19 cellular contexts compared by ENCODE assay signal in genomic region chr10:107031981-107032699, GRCh38.
DNase-seq lines count a peak whose midpoint lies in the region; ATAC-seq, FAIRE-seq and TF ChIP-seq lines count a peak whose summit lies in the region.
"Had no signal": no experiment of that assay in that cellular context is flagged by ENCODE, and none has a peak within 500 bp of the region (broad histone marks: within the 10 kb centered on the region; RNA-seq: fewer than 3 reads in every experiment).

No MANE protein-coding gene starts in this region.

- H2AFZ ChIP-seq in K562 (ENCODE audit: low read depth, low read length), result peak overlapping the region; percentile 79
- H2AFZ ChIP-seq in neural progenitor cell (replicated peaks), result peak overlapping the region; percentile 0

- no peaks in the 10 kb centered on the region for H3K9me1 ChIP-seq in K562 (ENCODE audit: control insufficient read depth, insufficient read depth, low read length)

- in situ Hi-C loops in K562 (cut with MboI), result no loop called here

- peak in 1 of 2 experiments; percentile 18; a peak in 1 of 4 replicates for TF ChIP-seq RAD21 in K562 (CRISPR knock-in tag; conservative IDR thresholded peaks at IDR 0.05 in 1 of 2, IDR thresholded peaks at IDR 0.05 in 1 of 2)

- H3K36me3 ChIP-seq in K562 (ENCODE audit: control insufficient read depth, insufficient read depth, low read length), result peaks cover 3% of the 10 kb centered on the region; the same call in 1 of the 3 replicates
- no peaks in the 10 kb centered on the region for H3K36me3 ChIP-seq in neural progenitor cell
- H3K36me3 ChIP-seq in endodermal cell (ENCODE audit: control insufficient read depth, insufficient read depth, low read length), result peaks cover 2% of the 10 kb centered on the region
- no peaks in the 10 kb centered on the region for H3K36me3 ChIP-seq in spleen
- H3K36me3 ChIP-seq: BLaER1, HAP-1, uterus had no signal

- peak overlapping the region; percentile 47 for H3K4me3 ChIP-seq in K562
- no peak overlapping the region for H3K4me3 ChIP-seq in neural progenitor cell
- no peak overlapping the region for H3K4me3 ChIP-seq in endodermal cell (ENCODE audit: low read length)
- H3K4me3 ChIP-seq in spleen, result no peak overlapping the region
- H3K4me3 ChIP-seq: BLaER1, HAP-1, skin epidermis, uterus had no signal

- peaks cover 6% of the 10 kb centered on the region for H3F3A ChIP-seq in neural progenitor cell (ENCODE audit: low read depth)

- TF ChIP-seq POLR2A in K562 (conservative IDR thresholded peaks at IDR 0.05) (no peak), spleen (IDR thresholded peaks at IDR 0.05) (no peak)

- H3K27me3 Mint-ChIP-seq in neural progenitor cell (ENCODE audit: insufficient read depth, low read depth) (peaks cover 3% of the 10 kb centered on the region), endodermal cell (ENCODE audit: insufficient read depth) (peaks cover 1% of the 10 kb centered on the region)

- H3K27ac ChIP-seq in K562 (ENCODE audit: extremely low read depth, low read depth, low read length) (peak overlapping the region; percentile 83), neural progenitor cell (no peak overlapping the region), endodermal cell (ENCODE audit: low read depth, low read length) (no peak overlapping the region), spleen (no peak overlapping the region)
- H3K27ac ChIP-seq: BLaER1, epithelial cell of prostate, skin epidermis, uterus had no signal

- 0% methylated on average over 5 of the region's 5 CpGs for WGBS in K562 (ENCODE audit: insufficient coverage, low coverage, missing lambda C conversion rate)
- WGBS in endodermal cell (ENCODE audit: insufficient coverage in 1 of 2, insufficient read length in 1 of 2), 2 experiments, result 92 to 94% methylated on average over 4 to 5 of the region's 5 CpGs
- 34 to 50% (median 46%) methylated on average over 5 of the region's 5 CpGs for WGBS in spleen, 5 donors

- POLR2A ChIA-PET in K562 (lab: Yijun Ruan, JAX), result interaction anchor here (0.6 to 2.8 kb wide), 9 partner anchors 9 to 659 kb away, joined by 3 to 9 read pairs (median 4); no protein-coding TSS in a partner anchor

- intact Hi-C loops in K562 (cut with micrococcal nuclease) (no loop called here), spleen (cut with DNase I; ENCODE audit: low total_unique reads) (no loop called here)

- peak; percentile 79 for TF ChIP-seq EP300 in K562 (IDR thresholded peaks at IDR 0.05; ENCODE audit: low read length)

- ATAC-seq in K562 (peak; percentile 74), HG02840 (IDR thresholded peaks at IDR 0.05; ENCODE audit: low FRiP score, unreplicated experiment) (no peak)
- ATAC-seq: stimulated activated naive B cell treated with anti-CD40 and anti-IgM and Interleukin-4, amounts not matched to agents 10 μg/mL and 1 μg/mL and 100 μg/mL, for 72 hours had no signal

- H3K4me1 Mint-ChIP-seq in neural progenitor cell (peaks cover 25% of the 10 kb centered on the region), endodermal cell (peaks cover 21% of the 10 kb centered on the region)
- H3K4me1 Mint-ChIP-seq: stimulated activated naive B cell treated with anti-CD40 and anti-IgM and Interleukin-4, amounts not matched to agents 10 μg/mL and 1 μg/mL and 100 μg/mL, for 72 hours had no signal

- H3K4me2 ChIP-seq in K562 (ENCODE audit: insufficient read depth, low read length) (peak overlapping the region; percentile 82), neural progenitor cell (no peak overlapping the region)
- H3K4me2 ChIP-seq: BLaER1 had no signal

- no peaks in the 10 kb centered on the region for H3K36me3 Mint-ChIP-seq in neural progenitor cell
- H3K36me3 Mint-ChIP-seq in endodermal cell (ENCODE audit: low read depth), result no peaks in the 10 kb centered on the region
- H3K36me3 Mint-ChIP-seq: stimulated activated naive B cell treated with anti-CD40 and anti-IgM and Interleukin-4, amounts not matched to agents 10 μg/mL and 1 μg/mL and 100 μg/mL, for 72 hours had no signal

- no peaks in the 10 kb centered on the region for H3K9me3 ChIP-seq in K562 (replicated peaks; ENCODE audit: control insufficient read depth, insufficient read depth, low read depth, low read length)
- H3K9me3 ChIP-seq in neural progenitor cell (ENCODE audit: low read depth), result no peaks in the 10 kb centered on the region
- no peaks in the 10 kb centered on the region for H3K9me3 ChIP-seq in endodermal cell (ENCODE audit: control insufficient read depth, low read length)
- no peaks in the 10 kb centered on the region for H3K9me3 ChIP-seq in spleen
- H3K9me3 ChIP-seq: BLaER1, HAP-1, uterus had no signal

- FAIRE-seq in K562 (lab: Jason Lieb, UNC), result peak; percentile 84

- CTCF ChIA-PET in K562 (lab: Yijun Ruan, JAX; ENCODE audit: low intra/inter-chr PET ratio), result no interaction called here

- peak overlapping the region; percentile 1 for H3K27ac Mint-ChIP-seq in neural progenitor cell
- no peak overlapping the region for H3K27ac Mint-ChIP-seq in endodermal cell
- H3K27ac Mint-ChIP-seq: stimulated activated naive B cell treated with anti-CD40 and anti-IgM and Interleukin-4, amounts not matched to agents 10 μg/mL and 1 μg/mL and 100 μg/mL, for 72 hours had no signal

- H3K4me3 Mint-ChIP-seq in neural progenitor cell (no peak overlapping the region), endodermal cell (no peak overlapping the region)
- H3K4me3 Mint-ChIP-seq: stimulated activated naive B cell treated with anti-CD40 and anti-IgM and Interleukin-4, amounts not matched to agents 10 μg/mL and 1 μg/mL and 100 μg/mL, for 72 hours had no signal

- H3K9me3 Mint-ChIP-seq in neural progenitor cell, result peaks cover 2% of the 10 kb centered on the region
- H3K9me3 Mint-ChIP-seq in endodermal cell, result no peaks in the 10 kb centered on the region
- H3K9me3 Mint-ChIP-seq: stimulated activated naive B cell treated with anti-CD40 and anti-IgM and Interleukin-4, amounts not matched to agents 10 μg/mL and 1 μg/mL and 100 μg/mL, for 72 hours had no signal

- H3K9ac ChIP-seq in K562 (ENCODE audit: insufficient read depth in 1 of 2, low read depth in 2 of 2, low read length in 2 of 2) (peak overlapping the region; percentile 56 to 73; a peak in 3 of 4 replicates), neural progenitor cell (no peak overlapping the region), endodermal cell (ENCODE audit: extremely low read depth, low read length, poor library complexity, severe bottlenecking) (no peak overlapping the region)
- H3K9ac ChIP-seq: BLaER1 had no signal

- H4K20me1 ChIP-seq in K562 (replicated peaks; ENCODE audit: control insufficient read depth, insufficient read depth, low read length) (no peaks in the 10 kb centered on the region), neural progenitor cell (ENCODE audit: low read depth) (no peaks in the 10 kb centered on the region)
- H4K20me1 ChIP-seq: BLaER1 had no signal

- H3K4me1 ChIP-seq in K562 (replicated peaks in 1 of 2; ENCODE audit: control insufficient read depth in 2 of 2, insufficient read depth in 2 of 2, low read length in 2 of 2) (peaks cover 6 to 51% of the 10 kb centered on the region in 2 experiments), neural progenitor cell (peaks cover 35% of the 10 kb centered on the region), endodermal cell (ENCODE audit: control insufficient read depth, insufficient read depth, low read length) (peaks cover 10% of the 10 kb centered on the region), spleen (no peaks in the 10 kb centered on the region)
- H3K4me1 ChIP-seq: BLaER1, HAP-1, uterus had no signal

- peaks cover 51% of the 10 kb centered on the region for H3K79me2 ChIP-seq in K562 (ENCODE audit: control insufficient read depth, insufficient read depth, low read length)
- H3K79me2 ChIP-seq in neural progenitor cell (ENCODE audit: low read depth), result no peaks in the 10 kb centered on the region

- DNase-seq in ELR (ENCODE audit: low read depth), result peak; percentile 2
- peak; percentile 61 for DNase-seq in NCI-H2171 treated with DMSO at 0.1 percent for 48 hours (lab: John Stamatoyannopoulos, UW)
- DNase-seq in K562 (ENCODE audit: extremely low read depth in 1 of 4, low spot score in 3 of 4), result peak; percentile 20 to 80 (median 46)
- DNase-seq in neural progenitor cell (ENCODE audit: low spot score), result no peak
- DNase-seq in endodermal cell, result no peak
- no peak for DNase-seq in GM10266 (ENCODE audit: extremely low spot score)
- no peak for DNase-seq in spleen
- DNase-seq: activated CD4-positive, alpha-beta T cell treated with anti-CD3 and anti-CD28 coated beads, Interleukin-2, amount 50 U/mL, for 48 hours; NCI-H1417 treated with DMSO at 0.1 percent for 48 hours; NCI-H748 treated with DMSO at 0.1 percent for 48 hours; nucleus accumbens; SIG-M5; stimulated activated naive B cell treated with anti-CD40 and anti-IgM and Interleukin-4, amounts not matched to agents 10 μg/mL and 1 μg/mL and 100 μg/mL, for 72 hours; uterus had no signal

- TF ChIP-seq CTCF in K562 (IDR thresholded peaks at IDR 0.05 in 2 of 3, conservative IDR thresholded peaks at IDR 0.05 in 1 of 3; ENCODE audit: insufficient read depth in 2 of 3, low read depth in 1 of 3, low read length in 3 of 3) (no peak), neural progenitor cell (IDR thresholded peaks at IDR 0.05) (no peak), endodermal cell (conservative IDR thresholded peaks at IDR 0.05) (no peak), GM10266 (IDR thresholded peaks at IDR 0.05; ENCODE audit: control insufficient read depth, insufficient read depth, low read depth, missing control alignments) (no peak), spleen (IDR thresholded peaks at IDR 0.05 in 8 of 11, conservative IDR thresholded peaks at IDR 0.05 in 3 of 11) (no peak)

- no peaks in the 10 kb centered on the region for H3K27me3 ChIP-seq in K562 (ENCODE audit: control insufficient read depth in 2 of 2, insufficient read depth in 2 of 2, low read length in 2 of 2)
- no peaks in the 10 kb centered on the region for H3K27me3 ChIP-seq in neural progenitor cell
- no peaks in the 10 kb centered on the region for H3K27me3 ChIP-seq in endodermal cell (ENCODE audit: control insufficient read depth, insufficient read depth, low read length, poor library complexity, severe bottlenecking)
- peaks cover 0 to 9% (median 0%) of the 10 kb centered on the region in 7 donors for H3K27me3 ChIP-seq in spleen (replicated peaks in 1 of 7)
- H3K27me3 ChIP-seq: BLaER1, uterus had no signal

- no TSS peak for BruUV-seq in K562 (replicated peaks; lab: Mats Ljungman, UMichigan)

TF ChIP-seq in K562, 482 proteins besides CTCF, POLR2A, EP300 and RAD21 (continues in another document):
- TF ChIP-seq PURB (CRISPR knock-in tag; IDR thresholded peaks at IDR 0.05; ENCODE audit: low read depth) (no peak), THRB (CRISPR knock-in tag; conservative IDR thresholded peaks at IDR 0.05) (no peak), HDAC6 (IDR thresholded peaks at IDR 0.05; ENCODE audit: low read depth, low read length) (no peak)

Comparison
In these comparisons a context has a peak if more than half of its experiments do, and no peak if none do; other contexts are left out.
1. DNase-seq: peak in ELR (single experiment), NCI-H2171 treated with DMSO at 0.1 percent for 48 hours (single experiment) and K562 (4 of 4); none in neural progenitor cell (single experiment), endodermal cell (single experiment), GM10266 (single experiment) and spleen (single experiment).
2. H3K9ac ChIP-seq: peak in K562 (2 of 2); none in neural progenitor cell (single experiment) and endodermal cell (single experiment).